In genomic region chr5:172712610-172713009, GRCh38 we compare ENCODE assay signal across 17 cellular contexts.
"Had no signal": no experiment of that assay in that cellular context is flagged by ENCODE, and none has a peak within 500 bp of the region (broad histone marks: within the 10 kb centered on the region; RNA-seq: fewer than 3 reads in every experiment).

No MANE protein-coding gene starts in this region.

- H3K4me1 Mint-ChIP-seq: endodermal cell had no signal

- H3K9me3 Mint-ChIP-seq: activated CD4-positive, alpha-beta T cell treated with anti-CD3 and anti-CD28 coated beads, Interleukin-2, amount 10 ng/mL, durations not matched to agents 24 days and 14 days; activated CD8-positive, alpha-beta T cell treated with anti-CD3 and anti-CD28 coated beads for 36 hours; activated naive CD4-positive, alpha-beta T cell treated with anti-CD3 and anti-CD28 coated beads, Interleukin-2, amount 50 U/mL, for 72 hours; endodermal cell; mesothelial cell of epicardium; naive B cell; nephron progenitor cell; T-helper 1 cell treated with Interleukin-12 subunit alpha and Interleukin-12 subunit beta and Interleukin-4 antibody, amounts not matched to agents 30 μg/mL and 1 μg/mL, for 36 hours had no signal

- H3K27me3 ChIP-seq: ascending aorta, pancreas, tibial nerve had no signal

- ATAC-seq: esophagus mucosa had no signal

- H3K27ac Mint-ChIP-seq: activated CD4-positive, alpha-beta T cell treated with anti-CD3 and anti-CD28 coated beads, Interleukin-2, amount 10 ng/mL, durations not matched to agents 24 days and 14 days; activated CD8-positive, alpha-beta T cell treated with anti-CD3 and anti-CD28 coated beads for 36 hours; endodermal cell; mesothelial cell of epicardium; nephron progenitor cell; T-helper 1 cell treated with Interleukin-12 subunit alpha and Interleukin-12 subunit beta and Interleukin-4 antibody, amounts not matched to agents 30 μg/mL and 1 μg/mL, for 36 hours had no signal

- H3K4me3 Mint-ChIP-seq: activated CD4-positive, alpha-beta T cell treated with anti-CD3 and anti-CD28 coated beads, Interleukin-2, amount 10 ng/mL, durations not matched to agents 24 days and 14 days; activated CD8-positive, alpha-beta T cell treated with anti-CD3 and anti-CD28 coated beads for 36 hours; endodermal cell; mesothelial cell of epicardium; nephron progenitor cell; T-helper 1 cell treated with Interleukin-12 subunit alpha and Interleukin-12 subunit beta and Interleukin-4 antibody, amounts not matched to agents 30 μg/mL and 1 μg/mL, for 36 hours had no signal

- H3K4me3 ChIP-seq: cardiac muscle cell, pancreas, psoas muscle, smooth muscle cell, tibial nerve had no signal

- H3K9me3 ChIP-seq: ascending aorta, pancreas, psoas muscle, tibial nerve had no signal

- H3K27me3 Mint-ChIP-seq: activated CD8-positive, alpha-beta T cell treated with anti-CD3 and anti-CD28 coated beads for 36 hours had no signal

- H3K27ac ChIP-seq: cardiac muscle cell, pancreas, psoas muscle had no signal

- H3K36me3 Mint-ChIP-seq: activated naive CD4-positive, alpha-beta T cell treated with anti-CD3 and anti-CD28 coated beads, Interleukin-2, amount 50 U/mL, for 72 hours; brain; mesothelial cell of epicardium; naive B cell had no signal

- H3K4me1 ChIP-seq: pancreas, psoas muscle had no signal

- FAIRE-seq: keratinocyte, pancreas had no signal

- H3K36me3 ChIP-seq: ascending aorta, cardiac muscle cell, pancreas, tibial nerve had no signal
